ENCODE assay signal across 11 cellular contexts in the genomic region with DNA sequence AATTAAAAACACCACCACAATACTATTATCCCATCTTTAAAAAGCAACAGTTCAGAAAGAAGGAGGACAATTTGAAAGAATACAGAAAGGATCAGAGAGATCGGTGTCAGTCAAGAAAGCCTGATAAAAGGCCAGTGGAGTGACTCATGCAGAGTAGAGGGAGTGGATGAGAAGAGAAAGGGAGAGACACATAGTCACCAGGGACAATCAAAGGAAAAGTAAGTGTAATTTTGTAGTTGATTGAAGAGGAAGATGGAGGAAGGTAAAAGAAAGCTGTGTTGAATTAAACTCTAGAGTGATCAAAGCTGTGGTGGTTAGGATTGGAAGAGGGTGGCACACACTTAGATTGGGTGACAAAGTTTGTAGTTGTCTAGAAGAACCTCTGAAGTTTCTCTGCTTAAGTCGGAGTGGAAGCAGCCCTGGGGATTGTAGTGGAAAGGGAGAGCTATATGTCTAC. TPM values are rescaled to one million over a fixed set of nuclear protein-coding genes. Genes with fewer than 3 reads are reported as not detected.
DNase-seq lines count a peak whose midpoint lies in the region; ATAC-seq, FAIRE-seq and TF ChIP-seq lines count a peak whose summit lies in the region.
"Had no signal": no experiment of that assay in that cellular context is flagged by ENCODE, and none has a peak within 500 bp of the region (broad histone marks: within the 10 kb centered on the region; RNA-seq: fewer than 3 reads in every experiment).

No MANE protein-coding gene starts in this region.

- DNase-seq in EL (peak; percentile 62), MG63 (peak; percentile 40), coronary artery (ENCODE audit: low spot score) (no peak), lower leg skin (ENCODE audit: low spot score in 2 of 2) (no peak), epidermal melanocyte (ENCODE audit: insufficient read length, low spot score) (no peak), NCI-H2081 (lab: John Stamatoyannopoulos, UW) (no peak), kidney (no peak)
- DNase-seq in naive thymus-derived CD4-positive, alpha-beta T cell: peak in 2 of 9 donors; percentile 11 to 16
- DNase-seq: activated CD4-positive, CD25-positive, alpha-beta regulatory T cell treated with anti-CD3 and anti-CD28 coated beads, Interleukin-2, amount 50 U/mL, for 72 hours; colonic mucosa; NK-92 treated with Interleukin-12 subunit alpha and Interleukin-12 subunit beta, amount 100 ng/mL, for 24 hours had no signal

- no peak overlapping the region for H3K4me3 ChIP-seq in MG63
- H3K4me3 ChIP-seq in coronary artery: peak overlapping the region; percentile 14
- no peak overlapping the region for H3K4me3 ChIP-seq in naive thymus-derived CD4-positive, alpha-beta T cell (ENCODE audit: low read length)
- no peak overlapping the region for H3K4me3 ChIP-seq in lower leg skin (ENCODE audit: low read depth, poor library complexity, severe bottlenecking)
- H3K4me3 ChIP-seq in kidney (ENCODE audit: low read length in 2 of 2): no peak overlapping the region
- H3K4me3 ChIP-seq: colonic mucosa had no signal

- peaks cover 0 to 1% (median 0%) of the 10 kb centered on the region in 11 donors for H3K9me3 Mint-ChIP-seq in naive thymus-derived CD4-positive, alpha-beta T cell

- H3K36me3 Mint-ChIP-seq in naive thymus-derived CD4-positive, alpha-beta T cell: peaks cover 0 to 16% (median 3%) of the 10 kb centered on the region in 5 donors

- peaks cover 0 to 11% (median 0%) of the 10 kb centered on the region in 5 donors for H3K27me3 Mint-ChIP-seq in naive thymus-derived CD4-positive, alpha-beta T cell

- H3K36me3 ChIP-seq in MG63 (peaks cover 5% of the 10 kb centered on the region; the same call in 1 of the 2 replicates), kidney (ENCODE audit: control insufficient read depth in 1 of 2, insufficient read depth in 2 of 2, low read length in 2 of 2) (no peaks in the 10 kb centered on the region)
- H3K36me3 ChIP-seq in naive thymus-derived CD4-positive, alpha-beta T cell (ENCODE audit: control insufficient read depth in 2 of 3, insufficient read depth in 3 of 3, low read length in 3 of 3): no peaks in the 10 kb centered on the region
- H3K36me3 ChIP-seq: colonic mucosa had no signal

- H3K4me1 Mint-ChIP-seq in naive thymus-derived CD4-positive, alpha-beta T cell: peaks cover 32 to 68% (median 64%) of the 10 kb centered on the region in 7 donors

- WGBS in lower leg skin, 2 donors: 36 to 57% methylated on average over 2 of the region's 2 CpGs

- H3K27me3 ChIP-seq in MG63: no peaks in the 10 kb centered on the region
- H3K27me3 ChIP-seq in naive thymus-derived CD4-positive, alpha-beta T cell (ENCODE audit: control insufficient read depth in 2 of 2, insufficient read depth in 2 of 2, low read length in 2 of 2): no peaks in the 10 kb centered on the region
- H3K27me3 ChIP-seq: colonic mucosa had no signal

- peak overlapping the region in 9 of 10 donors; percentile 37 to 59 (median 49) for H3K4me3 Mint-ChIP-seq in naive thymus-derived CD4-positive, alpha-beta T cell

- POLR2A ChIA-PET in naive thymus-derived CD4-positive, alpha-beta T cell (lab: Charles Lee): interaction anchor here (0.6 kb wide), 1 partner anchor 35 kb away, joined by 3 read pairs; no protein-coding TSS in a partner anchor

- ATAC-seq in naive thymus-derived CD4-positive, alpha-beta T cell: peak; percentile 54

- CTCF ChIA-PET in naive thymus-derived CD4-positive, alpha-beta T cell (lab: Charles Lee): interaction anchor here (0.7 to 1.4 kb wide), 3 partner anchors 40 to 183 kb away, joined by 3 to 5 read pairs (median 3); partner anchors contain the start of gene GGT5

- TF ChIP-seq CTCF in coronary artery (IDR thresholded peaks at IDR 0.05) (no peak), lower leg skin (IDR thresholded peaks at IDR 0.05) (no peak), kidney (IDR thresholded peaks at IDR 0.05; ENCODE audit: borderline replicate concordance, extremely low read depth, insufficient read depth) (no peak)

- TF ChIP-seq POLR2A in lower leg skin (IDR thresholded peaks at IDR 0.05): no peak

- peaks cover 14 to 17% of the 10 kb centered on the region in 2 donors for H3K4me1 ChIP-seq in naive thymus-derived CD4-positive, alpha-beta T cell (ENCODE audit: control insufficient read depth in 2 of 2, insufficient read depth in 2 of 2, low read length in 2 of 2)
- H3K4me1 ChIP-seq in kidney (ENCODE audit: control insufficient read depth in 1 of 2, insufficient read depth in 1 of 2, low read depth in 1 of 2, low read length in 2 of 2): peaks cover 13 to 18% of the 10 kb centered on the region in 2 donors

- H3K9me3 ChIP-seq in MG63: no peaks in the 10 kb centered on the region
- no peaks in the 10 kb centered on the region for H3K9me3 ChIP-seq in naive thymus-derived CD4-positive, alpha-beta T cell (ENCODE audit: control insufficient read depth in 2 of 3, low read length in 3 of 3)
- H3K9me3 ChIP-seq in kidney (ENCODE audit: control insufficient read depth in 1 of 2, low read length in 2 of 2): no peaks in the 10 kb centered on the region
- H3K9me3 ChIP-seq: colonic mucosa had no signal

- peak overlapping the region; percentile 0 to 56 (median 32) for H3K27ac Mint-ChIP-seq in naive thymus-derived CD4-positive, alpha-beta T cell

- H3K9ac ChIP-seq in kidney (ENCODE audit: low read length in 2 of 2): no peak overlapping the region

- H3K27ac ChIP-seq in coronary artery: peak overlapping the region in 1 of 2 donors; percentile 34
- no peak overlapping the region for H3K27ac ChIP-seq in naive thymus-derived CD4-positive, alpha-beta T cell (ENCODE audit: low read depth, low read length)
- no peak overlapping the region for H3K27ac ChIP-seq in kidney (ENCODE audit: low read depth in 2 of 2, low read length in 2 of 2)
- H3K27ac ChIP-seq: colonic mucosa had no signal

- no peak for FAIRE-seq in kidney (lab: Jason Lieb, UNC)

- intact Hi-C loops in naive thymus-derived CD4-positive, alpha-beta T cell (cut with micrococcal nuclease): no loop called here
- intact Hi-C loops in lower leg skin (cut with DNase I; ENCODE audit: low total_unique reads): no loop called here
- intact Hi-C loops in kidney (cut with DNase I): no loop called here

RNA-seq across cellular contexts. Expression of gene SPECC1L, which starts 14.1 kb away (rescaled TPM):
- 11.0 and 30.9 TPM in 2 replicates for total RNA-seq in MG63 (2014; rRNA removed; shearing (Covaris generic); ENCODE audit: low replicate concordance)
- 10 to 100 TPM; 39.5 to 69.0 (median 51.3) TPM for total RNA-seq in naive thymus-derived CD4-positive, alpha-beta T cell
- polyA plus RNA-seq in naive thymus-derived CD4-positive, alpha-beta T cell: 10 to 100 TPM; 14.6 to 18.4 TPM
- total RNA-seq in lower leg skin: 10 to 100 TPM; 17.6 to 30.6 (median 23.3) TPM
- 65.8 TPM for total RNA-seq in kidney
- 11.1 TPM for polyA plus RNA-seq in kidney (ENCODE audit: insufficient read depth, low read depth, low replicate concordance)

RNA-seq across cellular contexts. Expression of gene GGT5, which starts 39.9 kb away (rescaled TPM):
- total RNA-seq in MG63 (2014; rRNA removed; shearing (Covaris generic); ENCODE audit: low replicate concordance): not detected in 2 replicates
- under 1 TPM in 4 of 5 experiments, not detected in 1; 0.14 to 0.77 (median 0.42) TPM for total RNA-seq in naive thymus-derived CD4-positive, alpha-beta T cell
- polyA plus RNA-seq in naive thymus-derived CD4-positive, alpha-beta T cell: not detected
- 10 to 100 TPM in 3 of 4 donors, 1 to 10 TPM in 1; 9.7 to 54.4 (median 15.3) TPM for total RNA-seq in lower leg skin
- total RNA-seq in kidney: 103 TPM
- 63.2 TPM for polyA plus RNA-seq in kidney (ENCODE audit: insufficient read depth, low read depth, low replicate concordance)

Comparison
In these comparisons a context has a peak if more than half of its experiments do, and no peak if none do; other contexts are left out.
1. DNase-seq: peak in EL (single experiment) and MG63 (single experiment); none in coronary artery (single experiment), lower leg skin (0 of 2), epidermal melanocyte (single experiment), NCI-H2081 (0 of 2) and kidney (single experiment).
2. RNA of gene GGT5, which starts 39.9 kb away (total RNA-seq): 103 TPM in kidney (single experiment) and 9.7 to 54.4 TPM in lower leg skin; 0.14 to 0.77 TPM in naive thymus-derived CD4-positive, alpha-beta T cell and not detected in MG63; every median in the first group is over 4 times any median in the second.